In genomic region chr10:80268266-80268665, GRCh38 we compare ENCODE assay signal across 26 cellular contexts. TPM values are rescaled to one million over a fixed set of nuclear protein-coding genes. Genes with fewer than 3 reads are reported as not detected.
A peak's percentile ranks its signal among the peaks of the same experiment; 100 is the strongest.
DNase-seq lines count a peak whose midpoint lies in the region; ATAC-seq lines count a peak whose summit lies in the region.
"Had no signal": no experiment of that assay in that cellular context is flagged by ENCODE, and none has a peak within 500 bp of the region (broad histone marks: within the 10 kb centered on the region; RNA-seq: fewer than 3 reads in every experiment).

No MANE protein-coding gene starts in this region.

- no peaks in the 10 kb centered on the region for H4K20me1 ChIP-seq in GM23248 (ENCODE audit: insufficient read depth)

- in situ Hi-C loops in GM23248 (cut with MboI): loop anchor here (25.0 kb wide), 1 partner anchor 706 kb away; the partner anchor contains the start of gene SFTPA2

- H3K18ac ChIP-seq in trophoblast cell (ENCODE audit: low read length): no peak overlapping the region

- no peak overlapping the region for H3K23ac ChIP-seq in trophoblast cell (ENCODE audit: low read length)

- H3K4me1 ChIP-seq in GM23248 (ENCODE audit: insufficient read depth) (no peaks in the 10 kb centered on the region), trophoblast cell (ENCODE audit: control insufficient read depth in 1 of 2, insufficient read depth in 2 of 2, low read length in 2 of 2) (peaks cover 2 to 18% of the 10 kb centered on the region in 2 experiments)

- H3K4me2 ChIP-seq in GM23248 (ENCODE audit: unreplicated experiment) (no peak overlapping the region), trophoblast cell (ENCODE audit: low read length) (no peak overlapping the region)
- H3K4me2 ChIP-seq: PC-9, SK-N-SH had no signal

- peaks cover 0 to 16% (median 5%) of the 10 kb centered on the region in 9 donors for H3K9me3 Mint-ChIP-seq in naive thymus-derived CD8-positive, alpha-beta T cell

- no peaks in the 10 kb centered on the region for H3K79me2 ChIP-seq in GM23248 (ENCODE audit: insufficient read depth)
- no peaks in the 10 kb centered on the region for H3K79me2 ChIP-seq in trophoblast cell (ENCODE audit: control insufficient read depth, insufficient read depth, low read length, poor library complexity)

- H3K4me3 Mint-ChIP-seq in naive thymus-derived CD8-positive, alpha-beta T cell: no peak overlapping the region
- H3K4me3 Mint-ChIP-seq: CD8-positive, alpha-beta T cell had no signal

- H3K27ac ChIP-seq in GM23248: no peak overlapping the region
- no peak overlapping the region for H3K27ac ChIP-seq in SK-N-MC
- no peak overlapping the region for H3K27ac ChIP-seq in trophoblast cell (ENCODE audit: low read depth, low read length)
- H3K27ac ChIP-seq: PC-9, RWPE1 had no signal

- no peak overlapping the region for H4K12ac ChIP-seq in trophoblast cell (ENCODE audit: low read depth, low read length)

- no peaks in the 10 kb centered on the region for H3K9me3 ChIP-seq in GM23248 (ENCODE audit: low read depth)
- H3K9me3 ChIP-seq in SK-N-MC (ENCODE audit: low read depth, low read length): no peaks in the 10 kb centered on the region
- no peaks in the 10 kb centered on the region for H3K9me3 ChIP-seq in trophoblast cell (ENCODE audit: insufficient read depth, low read depth, low read length)
- H3K9me3 ChIP-seq: SK-N-SH had no signal

- no peak overlapping the region for H2BK12ac ChIP-seq in trophoblast cell (ENCODE audit: low read length)

- H3K4me1 Mint-ChIP-seq in naive thymus-derived CD8-positive, alpha-beta T cell: peaks cover 0 to 2% (median 0%) of the 10 kb centered on the region in 4 donors

- 4 to 7% methylated on average over 2 of the region's 2 CpGs for WGBS in GM23248 (ENCODE audit: low coverage in 1 of 2, low lambda C conversion rate in 2 of 2, missing lambda C conversion rate in 2 of 2), 2 experiments
- WGBS in trophoblast cell (ENCODE audit: extremely low coverage, insufficient coverage, insufficient read length): no CpG with 5 or more reads among the region's 2 CpGs

- H3K14ac ChIP-seq in trophoblast cell (ENCODE audit: low read length): no peak overlapping the region

- peaks cover 11% of the 10 kb centered on the region for H3K27me3 ChIP-seq in GM23248 (replicated peaks; ENCODE audit: insufficient read depth)
- no peaks in the 10 kb centered on the region for H3K27me3 ChIP-seq in trophoblast cell (ENCODE audit: insufficient read depth, low read length)

- no peak overlapping the region for H2BK5ac ChIP-seq in trophoblast cell (ENCODE audit: low read depth, low read length, poor library complexity)

- POLR2A ChIA-PET in naive thymus-derived CD8-positive, alpha-beta T cell (lab: Charles Lee): no interaction called here

- H3K27ac Mint-ChIP-seq in naive thymus-derived CD8-positive, alpha-beta T cell: no peak overlapping the region
- H3K27ac Mint-ChIP-seq: CD8-positive, alpha-beta T cell had no signal

- peaks cover 0 to 14% (median 1%) of the 10 kb centered on the region in 3 donors for H3K36me3 Mint-ChIP-seq in naive thymus-derived CD8-positive, alpha-beta T cell
- H3K36me3 Mint-ChIP-seq: CD8-positive, alpha-beta T cell had no signal

- H3K4me3 ChIP-seq in GM23248: no peak overlapping the region
- no peak overlapping the region for H3K4me3 ChIP-seq in SK-N-MC
- no peak overlapping the region for H3K4me3 ChIP-seq in trophoblast cell (ENCODE audit: low read depth, low read length)
- H3K4me3 ChIP-seq: K562, PC-9 had no signal

- DNase-seq in Daoy (ENCODE audit: low read depth) (peak; percentile 18), GM23248 (peak; percentile 30), SK-N-MC (ENCODE audit: low read depth, low spot score) (peak; percentile 14), trophoblast cell (peak; percentile 23 to 73), NCI-H2107 treated with DMSO at 0.1 percent for 48 hours (lab: John Stamatoyannopoulos, UW; ENCODE audit: unreplicated experiment) (no peak)
- DNase-seq in naive thymus-derived CD8-positive, alpha-beta T cell: no peak
- DNase-seq: ACHN; AML-193; C1 segment of cervical spinal cord; Calu3; CD8-positive, alpha-beta T cell; DMS53; MM.1S; NCI-H1092; NCI-H1436 treated with DMSO at 0.1 percent for 48 hours; NCI-H1930; NCI-H226; NCI-H510A treated with DMSO at 0.1 percent for 48 hours; NCI-H748 treated with DMSO at 0.1 percent for 48 hours; PC-9; SHP77 treated with DMSO at 0.1 percent for 48 hours; SK-N-SH had no signal

- H3K4ac ChIP-seq in trophoblast cell (ENCODE audit: low read depth, low read length): no peak overlapping the region

- peaks cover 2 to 11% (median 3%) of the 10 kb centered on the region in 5 donors for H3K27me3 Mint-ChIP-seq in naive thymus-derived CD8-positive, alpha-beta T cell

- H3K79me1 ChIP-seq in trophoblast cell (ENCODE audit: low read length): no peaks in the 10 kb centered on the region

- no peak overlapping the region for H4K8ac ChIP-seq in trophoblast cell (ENCODE audit: low read depth, low read length)

- no peak overlapping the region for H2BK120ac ChIP-seq in trophoblast cell (ENCODE audit: insufficient read depth, low read length, poor library complexity)

- H3K9ac ChIP-seq in GM23248: no peak overlapping the region
- H3K9ac ChIP-seq in SK-N-MC (ENCODE audit: insufficient read length): no peak overlapping the region
- H3K9ac ChIP-seq in trophoblast cell (ENCODE audit: low read length): no peak overlapping the region
- H3K9ac ChIP-seq: SK-N-SH had no signal

- no peak overlapping the region for H2AK5ac ChIP-seq in trophoblast cell (ENCODE audit: low read length)

- no peak for ATAC-seq in naive thymus-derived CD8-positive, alpha-beta T cell
- ATAC-seq in GM18868 (IDR thresholded peaks at IDR 0.05; ENCODE audit: unreplicated experiment): no peak
- ATAC-seq: CD8-positive, alpha-beta T cell; K562 had no signal

- H3K9me2 ChIP-seq in GM23248 (ENCODE audit: insufficient read depth): no peaks in the 10 kb centered on the region
- H3K9me2 ChIP-seq: SK-N-SH had no signal

- H3K36me3 ChIP-seq in GM23248 (ENCODE audit: low read depth) (no peaks in the 10 kb centered on the region), SK-N-MC (ENCODE audit: insufficient read depth, low read length) (no peaks in the 10 kb centered on the region), trophoblast cell (ENCODE audit: control insufficient read depth in 1 of 2, insufficient read depth in 2 of 2, low read length in 2 of 2) (no peaks in the 10 kb centered on the region)

- H3F3A ChIP-seq in GM23248 (ENCODE audit: insufficient read depth): no peaks in the 10 kb centered on the region

- H2AFZ ChIP-seq in GM23248 (no peak overlapping the region), trophoblast cell (ENCODE audit: insufficient read depth, low read length, poor library complexity) (no peak overlapping the region)
- H2AFZ ChIP-seq: PC-9 had no signal

- H4K91ac ChIP-seq in trophoblast cell (ENCODE audit: low read depth, low read length): no peak overlapping the region

RNA-seq across cellular contexts. Expression of gene MAT1A, which starts 21.2 kb away (rescaled TPM):
- total RNA-seq in Daoy (2014; rRNA removed; shearing (Covaris generic)): 0.29 TPM in 1 of 2 replicates, not detected in the other
- not detected in 2 replicates for total RNA-seq in GM23248 (2014; rRNA removed; shearing (Covaris generic))
- polyA plus RNA-seq in GM23248 (2016; fragmentation: Nextera tagmentation; extraction: Ambion mirVana): not detected in 2 replicates
- 0.08 and 0.16 TPM in 2 replicates for polyA plus RNA-seq in trophoblast cell (2013)
- total RNA-seq in naive thymus-derived CD8-positive, alpha-beta T cell: not detected
- polyA plus RNA-seq in naive thymus-derived CD8-positive, alpha-beta T cell: not detected
- total RNA-seq: Calu3; CD8-positive, alpha-beta T cell; LHCN-M2; PC-9 had no signal

Comparison
In these comparisons a context has a peak if more than half of its experiments do, and no peak if none do; other contexts are left out.
1. DNase-seq: peak in Daoy (single experiment), GM23248 (single experiment), SK-N-MC (single experiment) and trophoblast cell (2 of 2); none in naive thymus-derived CD8-positive, alpha-beta T cell (0 of 10) and NCI-H2107 treated with DMSO at 0.1 percent for 48 hours (single experiment).